Comparison of ENCODE assay signal across 13 cellular contexts in genomic region chr3:141380987-141381386, GRCh38. TPM values are rescaled to one million over a fixed set of nuclear protein-coding genes. Genes with fewer than 3 reads are reported as not detected.
DNase-seq lines count a peak whose midpoint lies in the region; ATAC-seq and TF ChIP-seq lines count a peak whose summit lies in the region.
"Had no signal": no experiment of that assay in that cellular context is flagged by ENCODE, and none has a peak within 500 bp of the region (broad histone marks: within the 10 kb centered on the region; RNA-seq: fewer than 3 reads in every experiment).

No MANE protein-coding gene starts in this region.

- ATAC-seq in HG02798 (IDR thresholded peaks at IDR 0.05; ENCODE audit: poor library complexity, unreplicated experiment): peak; percentile 47
- no peak for ATAC-seq in naive thymus-derived CD4-positive, alpha-beta T cell
- ATAC-seq: activated T-cell treated with anti-CD3 and anti-CD28 coated beads, Interleukin-2, amount 50 U/mL, for 4 hours; HCT116 had no signal

- no peak overlapping the region for H3K4me3 Mint-ChIP-seq in MCF 10A (ENCODE audit: unreplicated experiment)
- no peak overlapping the region for H3K4me3 Mint-ChIP-seq in naive thymus-derived CD4-positive, alpha-beta T cell
- H3K4me3 Mint-ChIP-seq: activated T-cell treated with anti-CD3 and anti-CD28 coated beads, Interleukin-2, amount 50 U/mL, for 4 hours; T-helper 2 cell treated with Interferon-gamma antibody and Interleukin-4, amounts not matched to agents 5 μg/mL and 100 μg/mL, for 36 hours had no signal

- no peaks in the 10 kb centered on the region for H3K27me3 Mint-ChIP-seq in MCF 10A (ENCODE audit: insufficient read depth, unreplicated experiment)
- peaks cover 0 to 15% (median 0%) of the 10 kb centered on the region in 5 donors for H3K27me3 Mint-ChIP-seq in naive thymus-derived CD4-positive, alpha-beta T cell

- POLR2A ChIA-PET in MCF 10A (lab: Yijun Ruan, JAX): interaction anchor here (0.7 to 12.5 kb wide), 4 partner anchors 9 to 23 kb away, joined by 3 to 210 read pairs (median 3); partner anchors contain the start of gene ZBTB38
- POLR2A ChIA-PET in naive thymus-derived CD4-positive, alpha-beta T cell (lab: Charles Lee): no interaction called here

- peaks cover 30% of the 10 kb centered on the region for H3K4me1 Mint-ChIP-seq in MCF 10A (ENCODE audit: insufficient read depth, unreplicated experiment)
- peaks cover 0 to 16% (median 9%) of the 10 kb centered on the region in 7 donors for H3K4me1 Mint-ChIP-seq in naive thymus-derived CD4-positive, alpha-beta T cell

- H3K9ac ChIP-seq in KMS-11: peak overlapping the region; percentile 98

- CTCF ChIA-PET in MCF 10A (lab: Yijun Ruan, JAX): no interaction called here
- CTCF ChIA-PET in naive thymus-derived CD4-positive, alpha-beta T cell (lab: Charles Lee): no interaction called here

- peaks cover 65% of the 10 kb centered on the region for H3K79me2 ChIP-seq in KMS-11 (ENCODE audit: insufficient read depth, low read depth)

- H4K20me1 ChIP-seq in KMS-11 (ENCODE audit: insufficient read depth): no peaks in the 10 kb centered on the region

- DNase-seq in MCF 10A (ENCODE audit: unreplicated experiment): no peak
- no peak for DNase-seq in breast epithelium (ENCODE audit: low spot score in 2 of 2)
- no peak for DNase-seq in ureter (ENCODE audit: low spot score)
- no peak for DNase-seq in naive thymus-derived CD4-positive, alpha-beta T cell
- DNase-seq in COLO668 (lab: John Stamatoyannopoulos, UW; ENCODE audit: unreplicated experiment): no peak
- no peak for DNase-seq in hippocampal formation (lab: John Stamatoyannopoulos, UW)
- DNase-seq: activated T-cell treated with anti-CD3 and anti-CD28 coated beads, Interleukin-2, amount 50 U/mL, for 4 hours; cerebellar nuclear complex; EL had no signal

- no peak overlapping the region for H2AFZ ChIP-seq in KMS-11 (ENCODE audit: low read depth)

- no peak for TF ChIP-seq POLR2A in breast epithelium (IDR thresholded peaks at IDR 0.05)

- H3K4me1 ChIP-seq in breast epithelium: no peaks in the 10 kb centered on the region
- peaks cover 100% of the 10 kb centered on the region for H3K4me1 ChIP-seq in KMS-11 (ENCODE audit: low read depth, poor library complexity, severe bottlenecking)
- peaks cover 0 to 11% of the 10 kb centered on the region in 2 donors for H3K4me1 ChIP-seq in naive thymus-derived CD4-positive, alpha-beta T cell (ENCODE audit: control insufficient read depth in 2 of 2, insufficient read depth in 2 of 2, low read length in 2 of 2)

- H3K4me3 ChIP-seq in breast epithelium (no peak overlapping the region), KMS-11 (IDR thresholded peaks at IDR 0.05; ENCODE audit: insufficient read depth, low read depth, low read length) (no peak overlapping the region)
- no peak overlapping the region for H3K4me3 ChIP-seq in naive thymus-derived CD4-positive, alpha-beta T cell (ENCODE audit: low read length)

- peak overlapping the region; percentile 13 for H3K27ac Mint-ChIP-seq in MCF 10A (ENCODE audit: low read depth, unreplicated experiment)
- no peak overlapping the region for H3K27ac Mint-ChIP-seq in naive thymus-derived CD4-positive, alpha-beta T cell
- H3K27ac Mint-ChIP-seq: T-helper 2 cell treated with Interferon-gamma antibody and Interleukin-4, amounts not matched to agents 5 μg/mL and 100 μg/mL, for 36 hours had no signal

- BruUV-seq in MCF 10A (replicated peaks; lab: Mats Ljungman, UMichigan): no TSS peak

- intact Hi-C loops in MCF 10A (cut with micrococcal nuclease): no loop called here
- intact Hi-C loops in breast epithelium (cut with DNase I; ENCODE audit: low total_unique reads): no loop called here
- intact Hi-C loops in naive thymus-derived CD4-positive, alpha-beta T cell (cut with micrococcal nuclease): no loop called here

- H3K36me3 Mint-ChIP-seq in MCF 10A (ENCODE audit: insufficient read depth, unreplicated experiment): peaks cover 74% of the 10 kb centered on the region
- peaks cover 0 to 6% (median 0%) of the 10 kb centered on the region in 5 donors for H3K36me3 Mint-ChIP-seq in naive thymus-derived CD4-positive, alpha-beta T cell

- peak overlapping the region; percentile 99 for H3K4me2 ChIP-seq in KMS-11

- TF ChIP-seq CTCF in MCF 10A (IDR thresholded peaks at IDR 0.05; ENCODE audit: unreplicated experiment): no peak
- TF ChIP-seq CTCF in breast epithelium (IDR thresholded peaks at IDR 0.05): no peak
- no peak for TF ChIP-seq CTCF in KMS-11 (conservative IDR thresholded peaks at IDR 0.05; ENCODE audit: low read depth, low read length)

- H3K27me3 ChIP-seq in breast epithelium (no peaks in the 10 kb centered on the region), KMS-11 (ENCODE audit: insufficient read depth, low read depth) (no peaks in the 10 kb centered on the region)
- H3K27me3 ChIP-seq in naive thymus-derived CD4-positive, alpha-beta T cell (ENCODE audit: control insufficient read depth in 2 of 2, insufficient read depth in 2 of 2, low read length in 2 of 2): no peaks in the 10 kb centered on the region

- H3K36me3 ChIP-seq in breast epithelium (no peaks in the 10 kb centered on the region), KMS-11 (ENCODE audit: insufficient read depth) (no peaks in the 10 kb centered on the region)
- no peaks in the 10 kb centered on the region for H3K36me3 ChIP-seq in naive thymus-derived CD4-positive, alpha-beta T cell (ENCODE audit: control insufficient read depth in 2 of 3, insufficient read depth in 3 of 3, low read length in 3 of 3)

- no peaks in the 10 kb centered on the region for H3K9me3 Mint-ChIP-seq in MCF 10A (ENCODE audit: unreplicated experiment)
- no peaks in the 10 kb centered on the region for H3K9me3 Mint-ChIP-seq in naive thymus-derived CD4-positive, alpha-beta T cell
- H3K9me3 Mint-ChIP-seq: activated T-cell treated with anti-CD3 and anti-CD28 coated beads, Interleukin-2, amount 50 U/mL, for 4 hours; T-helper 2 cell treated with Interferon-gamma antibody and Interleukin-4, amounts not matched to agents 5 μg/mL and 100 μg/mL, for 36 hours had no signal

- no peaks in the 10 kb centered on the region for H3K9me3 ChIP-seq in breast epithelium
- H3K9me3 ChIP-seq in naive thymus-derived CD4-positive, alpha-beta T cell (ENCODE audit: control insufficient read depth in 2 of 3, low read length in 3 of 3): no peaks in the 10 kb centered on the region

- H3K27ac ChIP-seq in breast epithelium (no peak overlapping the region), KMS-11 (peak overlapping the region; percentile 99)
- H3K27ac ChIP-seq in naive thymus-derived CD4-positive, alpha-beta T cell (ENCODE audit: low read depth, low read length): no peak overlapping the region

RNA-seq across cellular contexts. Expression of gene ZBTB38, which starts 12.7 kb away (rescaled TPM):
- total RNA-seq in MCF 10A (2022) (168 and 186 TPM in 2 replicates), breast epithelium (100 to 1,000 TPM; 126 to 238 (median 138) TPM), ureter (121 TPM)
- total RNA-seq in naive thymus-derived CD4-positive, alpha-beta T cell: 10 to 100 TPM; 25.0 to 58.3 (median 35.8) TPM
- 10 to 100 TPM; 56.3 to 70.5 TPM for polyA plus RNA-seq in naive thymus-derived CD4-positive, alpha-beta T cell
